ENCODE assay signal across 8 cellular contexts in genomic region chr3:119352863-119353527, GRCh38. TPM values are rescaled to one million over a fixed set of nuclear protein-coding genes. Genes with fewer than 3 reads are reported as not detected.
DNase-seq lines count a peak whose midpoint lies in the region; ATAC-seq, FAIRE-seq and TF ChIP-seq lines count a peak whose summit lies in the region.

No MANE protein-coding gene starts in this region.

- intact Hi-C loops in transverse colon (cut with DNase I; ENCODE audit: low total_unique reads) = no loop called here

- no peak overlapping the region for H3K27ac ChIP-seq in VCaP
- peak overlapping the region; percentile 18 to 38 for H3K27ac ChIP-seq in right atrium auricular region
- H3K27ac ChIP-seq in transverse colon = peak overlapping the region in 2 of 4 donors; percentile 6 to 33

- H3K9me3 ChIP-seq in right atrium auricular region (no peaks in the 10 kb centered on the region), transverse colon (no peaks in the 10 kb centered on the region)

- TF ChIP-seq EP300 in transverse colon (IDR thresholded peaks at IDR 0.05; ENCODE audit: low read depth) = no peak

- ATAC-seq in HG03378 (IDR thresholded peaks at IDR 0.05; ENCODE audit: unreplicated experiment) = peak; percentile 38

- CTCF ChIA-PET in HEK293T (lab: Yijun Ruan, JAX) = interaction anchor here (1.2 kb wide), 1 partner anchor 112 kb away, joined by 6 read pairs; the partner anchor contains the start of gene B4GALT4

- TF ChIP-seq POLR2A in GM12892 (IDR thresholded peaks at IDR 0.05; ENCODE audit: low read depth, low read length) (no peak), transverse colon (IDR thresholded peaks at IDR 0.05) (no peak)

- H3K36me3 ChIP-seq in right atrium auricular region = no peaks in the 10 kb centered on the region
- H3K36me3 ChIP-seq in transverse colon = no peaks in the 10 kb centered on the region

- peaks cover 0 to 65% of the 10 kb centered on the region in 2 donors for H3K4me1 ChIP-seq in right atrium auricular region
- H3K4me1 ChIP-seq in transverse colon = peaks cover 3 to 38% (median 10%) of the 10 kb centered on the region in 4 donors

- no peak overlapping the region for H3K4me3 ChIP-seq in right atrium auricular region
- H3K4me3 ChIP-seq in transverse colon = no peak overlapping the region

- TF ChIP-seq CTCF in VCaP (conservative IDR thresholded peaks at IDR 0.05) (0 out of 2 replicates have a peak, but pooled peaks have one; percentile 18), right atrium auricular region (IDR thresholded peaks at IDR 0.05) (peak in 1 of 2 donors; percentile 56), transverse colon (IDR thresholded peaks at IDR 0.05) (peak in 4 of 5 experiments; percentile 21 to 46 (median 34))

- POLR2A ChIA-PET in HEK293T (lab: Yijun Ruan, JAX) = no interaction called here

- H3K27me3 ChIP-seq in right atrium auricular region (no peaks in the 10 kb centered on the region), transverse colon (no peaks in the 10 kb centered on the region)

- DNase-seq in GM12892 (ENCODE audit: insufficient read length) = no peak
- no peak for DNase-seq in right atrium auricular region (ENCODE audit: low spot score)
- no peak for DNase-seq in transverse colon
- no peak for DNase-seq in OCI-M2 (lab: John Stamatoyannopoulos, UW; ENCODE audit: unreplicated experiment)
- DNase-seq in HEK293T (ENCODE audit: extremely low spot score) = no peak
- no peak for DNase-seq in activated gamma-delta T cell (lab: John Stamatoyannopoulos, UW)

- peak; percentile 80 for FAIRE-seq in GM12892 (lab: Jason Lieb, UNC)

- WGBS in transverse colon (ENCODE audit: low coverage in 1 of 2), 2 donors = 64 to 68% methylated on average over 6 of the region's 6 CpGs

- in situ Hi-C loops in transverse colon (cut with MboI; ENCODE audit: low pct_ligation_motif_present in 1 of 4, low pct_unique_long_range_greater_than_20kb in 1 of 4, low sequenced_read_pairs in 3 of 4) = loop anchor here in 1 of 4 donors (25.0 kb wide), 1 partner anchor 466 kb away; no protein-coding TSS in a partner anchor

TF ChIP-seq in HEK293T, 16 proteins besides CTCF, POLR2A, EP300 and RAD21:
- TF ChIP-seq CTBP1 (IDR thresholded peaks at IDR 0.05; ENCODE audit: borderline replicate concordance) = no peak
- TF ChIP-seq ZNF384 (IDR thresholded peaks at IDR 0.05) = no peak

RNA-seq across cellular contexts. Expression of gene ARHGAP31, which starts 58.8 kb away (rescaled TPM):
- polyA plus RNA-seq in GM12892 (2012; ENCODE audit: missing spikeins) = 9.0 TPM
- total RNA-seq in right atrium auricular region = 10 to 100 TPM; 29.9 to 33.1 TPM
- total RNA-seq in transverse colon = 10 to 100 TPM in 2 of 4 donors, 1 to 10 TPM in 2; 6.7 to 68.5 (median 9.6) TPM
